8 cellular contexts compared by ENCODE assay signal in genomic region chr17:29591737-29592624, GRCh38. TPM values are rescaled to one million over a fixed set of nuclear protein-coding genes. Genes with fewer than 3 reads are reported as not detected.
DNase-seq lines count a peak whose midpoint lies in the region; ATAC-seq and TF ChIP-seq lines count a peak whose summit lies in the region.

No MANE protein-coding gene starts in this region.

- no peak for TF ChIP-seq EP300 in stomach (IDR thresholded peaks at IDR 0.05)

- H3K27ac Mint-ChIP-seq in nephron, result peak overlapping the region; percentile 87 to 96 (median 93)

- intact Hi-C loops in stomach (cut with DNase I; ENCODE audit: low total_unique reads), result no loop called here

- CTCF ChIA-PET in RWPE1 (lab: Yijun Ruan, JAX), result interaction anchor here (0.5 to 5.4 kb wide), 19 partner anchors 11 to 675 kb away, joined by 3 to 71 read pairs (median 4); partner anchors contain the start of gene ABHD15

- TF ChIP-seq POLR2A in stomach (IDR thresholded peaks at IDR 0.05), result no peak

- 10 to 11% (median 11%) methylated on average over 25 to 27 of the region's 27 CpGs for WGBS in stomach, 5 donors

- DNase-seq in ELF-1 (ENCODE audit: low read depth, low spot score) (peak; percentile 97), M059J (ENCODE audit: low read depth) (peak; percentile 81), RWPE1 (ENCODE audit: low spot score) (peak; percentile 90), fibroblast of pulmonary artery (ENCODE audit: low read depth) (peak; percentile 73), stomach (peak; percentile 89)
- DNase-seq in activated effector memory CD4-positive, alpha-beta T cell treated with Interleukin-2 at 50 U/mL for 16 hours, result peak; percentile 67

- no peaks in the 10 kb centered on the region for H3K9me3 Mint-ChIP-seq in nephron

- H3K36me3 Mint-ChIP-seq in nephron (ENCODE audit: low read depth), result no peaks in the 10 kb centered on the region

- no peaks in the 10 kb centered on the region for H3K27me3 Mint-ChIP-seq in nephron (ENCODE audit: low read depth)

- H3K27ac ChIP-seq in RWPE1, result peak overlapping the region; percentile 99
- H3K27ac ChIP-seq in stomach, result peak overlapping the region; percentile 43 to 90 (median 84)

- peak overlapping the region; percentile 79 to 94 (median 92) for H3K4me3 Mint-ChIP-seq in nephron

- peaks cover 56 to 75% (median 65%) of the 10 kb centered on the region in 4 donors for H3K4me1 ChIP-seq in stomach

- peaks cover 48% of the 10 kb centered on the region for H3K4me1 Mint-ChIP-seq in nephron

- no peak for ATAC-seq in HG02678 (IDR thresholded peaks at IDR 0.05; ENCODE audit: unreplicated experiment)

- POLR2A ChIA-PET in RWPE1 (lab: Yijun Ruan, JAX; ENCODE audit: low non-redundant PET), result interaction anchor here (1.0 to 1.1 kb wide), 2 partner anchors 11 to 29 kb away, joined by 3 read pairs; no protein-coding TSS in a partner anchor

- H3K4me3 ChIP-seq in fibroblast of pulmonary artery (replicated peaks; ENCODE audit: low read depth, low read length), result peak overlapping the region; percentile 31
- H3K4me3 ChIP-seq in stomach, result peak overlapping the region; percentile 26 to 84 (median 54)

- TF ChIP-seq CTCF in RWPE1 (conservative IDR thresholded peaks at IDR 0.05; ENCODE audit: low read depth) (peak; percentile 99), fibroblast of pulmonary artery (IDR thresholded peaks at IDR 0.05; ENCODE audit: low read length, missing control alignments) (peak; percentile 83), nephron (IDR thresholded peaks at IDR 0.05; ENCODE audit: unreplicated experiment in 3 of 3) (peak; percentile 98 to 100 (median 99)), stomach (IDR thresholded peaks at IDR 0.05) (peak in 5 of 7 experiments; percentile 88 to 97 (median 93))

- peaks cover 0 to 9% (median 0%) of the 10 kb centered on the region in 3 donors for H3K27me3 ChIP-seq in stomach

- no peaks in the 10 kb centered on the region for H3K36me3 ChIP-seq in stomach

- no peaks in the 10 kb centered on the region for H3K9me3 ChIP-seq in stomach

RNA-seq across cellular contexts. Expression of gene ANKRD13B, which starts 1.0 kb away (rescaled TPM):
- total RNA-seq in M059J (2014; rRNA removed; shearing (Covaris generic)), result 2.6 and 3.3 TPM in 2 replicates
- total RNA-seq in stomach, result 10 to 100 TPM in 1 of 5 donors, 1 to 10 TPM in 3, not detected in 1; 1.8 to 12.3 (median 5.6) TPM
- 1 to 10 TPM; 2.6 to 4.2 (median 2.9) TPM for polyA plus RNA-seq in stomach

RNA-seq across cellular contexts. Expression of gene GIT1, which starts 2.5 kb away (rescaled TPM):
- 18.0 and 23.0 TPM in 2 replicates for total RNA-seq in M059J (2014; rRNA removed; shearing (Covaris generic))
- 10 to 100 TPM; 23.7 to 67.2 (median 34.3) TPM for total RNA-seq in stomach
- polyA plus RNA-seq in stomach, result 10 to 100 TPM; 17.7 to 26.4 (median 18.9) TPM

RNA-seq across cellular contexts. Expression of gene TP53I13, which starts 23.5 kb away (rescaled TPM):
- total RNA-seq in M059J (2014; rRNA removed; shearing (Covaris generic)), result 38.0 and 56.3 TPM in 2 replicates
- total RNA-seq in stomach, result 100 to 1,000 TPM in 1 of 5 donors, 10 to 100 TPM in 4; 27.7 to 299 (median 79.5) TPM
- polyA plus RNA-seq in stomach, result 10 to 100 TPM; 39.7 to 83.0 (median 46.0) TPM

RNA-seq across cellular contexts. Expression of gene ABHD15, which starts 25.1 kb away (rescaled TPM):
- 5.7 and 6.3 TPM in 2 replicates for total RNA-seq in M059J (2014; rRNA removed; shearing (Covaris generic))
- total RNA-seq in stomach, result 10 to 100 TPM in 2 of 5 donors, 1 to 10 TPM in 2, under 1 TPM in 1; 0.58 to 17.4 (median 9.9) TPM
- polyA plus RNA-seq in stomach, result 1 to 10 TPM; 3.1 to 5.0 (median 3.7) TPM

RNA-seq across cellular contexts. Expression of gene CORO6, which starts 30.7 kb away (rescaled TPM):
- 0.89 and 2.0 TPM in 2 replicates for total RNA-seq in M059J (2014; rRNA removed; shearing (Covaris generic))
- total RNA-seq in stomach, result 10 to 100 TPM in 4 of 5 donors, 1 to 10 TPM in 1; 6.4 to 53.1 (median 20.6) TPM
- polyA plus RNA-seq in stomach, result 10 to 100 TPM in 1 of 3 donors, 1 to 10 TPM in 2; 1.1 to 17.5 (median 1.4) TPM
